Comparison of ENCODE assay signal across 8 cellular contexts in the genomic region with DNA sequence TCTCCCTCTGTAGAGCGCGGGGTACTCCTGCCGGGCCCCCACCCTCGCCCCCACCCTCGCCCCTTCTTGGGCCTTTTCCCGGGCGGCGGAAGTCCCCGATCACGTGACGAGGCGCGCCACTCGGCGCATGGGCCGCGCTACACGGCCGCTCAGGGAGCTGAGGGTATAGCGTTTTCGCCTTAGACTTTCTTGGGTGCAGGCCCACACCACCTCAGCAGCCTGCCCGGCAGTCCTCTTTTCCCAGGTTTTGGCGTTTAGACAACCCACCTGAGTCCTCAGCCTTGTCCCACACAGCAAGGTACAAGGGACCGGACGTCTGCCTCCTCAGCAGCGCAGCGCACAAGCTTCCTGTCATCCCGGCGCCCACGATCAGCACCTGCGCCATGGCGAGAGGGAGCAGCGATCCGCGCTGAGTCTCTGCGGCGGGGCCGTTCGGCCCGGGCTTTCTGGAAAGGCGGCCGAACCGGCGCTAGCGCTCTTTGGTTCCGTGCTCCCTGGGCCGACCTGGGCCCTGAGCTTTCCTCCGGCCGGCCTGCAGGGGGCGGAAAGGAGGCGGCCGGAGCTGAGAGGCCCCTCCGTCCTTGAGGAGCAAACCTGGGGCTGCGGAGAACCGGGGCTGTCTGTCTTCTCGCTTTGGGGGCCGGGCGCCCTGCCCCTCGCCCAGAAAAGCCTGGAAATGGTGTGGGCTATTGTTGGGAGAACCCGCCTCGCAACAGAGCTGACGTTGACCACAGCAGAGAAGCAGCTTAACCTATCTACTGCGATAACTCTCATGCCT. TPM values are rescaled to one million over a fixed set of nuclear protein-coding genes. Genes with fewer than 3 reads are reported as not detected.
DNase-seq lines count a peak whose midpoint lies in the region; ATAC-seq lines count a peak whose summit lies in the region.

A gene (minus strand): TSS at position 513 of the 778 bp plus-strand sequence.

- H3K4me1 Mint-ChIP-seq in activated T-helper 2 cell treated with anti-CD3 and anti-CD28 coated beads, Interferon-gamma antibody, Interleukin-2, Interleukin-4, amounts not matched to agents 10 μg/mL and 5 μg/mL and 100 μg/mL, durations not matched to agents 14 hours and 24 hours and 36 hours (ENCODE audit: low read depth), result peaks cover 11% of the 10 kb centered on the region
- peaks cover 8 to 16% (median 12%) of the 10 kb centered on the region in 7 donors for H3K4me1 Mint-ChIP-seq in naive thymus-derived CD4-positive, alpha-beta T cell

- intact Hi-C loops in activated T-helper 2 cell treated with anti-CD3 and anti-CD28 coated beads, Interferon-gamma antibody, Interleukin-2, Interleukin-4, amounts not matched to agents 10 μg/mL and 5 μg/mL and 100 μg/mL, durations not matched to agents 14 hours and 24 hours and 36 hours (cut with micrococcal nuclease), result no loop called here
- intact Hi-C loops in naive thymus-derived CD4-positive, alpha-beta T cell (cut with micrococcal nuclease), result loop anchor here (1.0 to 10.0 kb wide), 10 partner anchors 18 to 765 kb away; a partner anchor contains a TSS

- H3K4me3 ChIP-seq in naive thymus-derived CD4-positive, alpha-beta T cell (ENCODE audit: low read length), result peak within 1 kb of the TSS; percentile 90

- no peaks in the 10 kb centered on the region for H3K9me3 ChIP-seq in naive thymus-derived CD4-positive, alpha-beta T cell (ENCODE audit: control insufficient read depth in 2 of 3, low read length in 3 of 3)

- ATAC-seq in HG03039 (IDR thresholded peaks at IDR 0.05; ENCODE audit: unreplicated experiment), result peak; percentile 79
- ATAC-seq in naive thymus-derived CD4-positive, alpha-beta T cell, result peak; percentile 90

- H3K4me1 ChIP-seq in naive thymus-derived CD4-positive, alpha-beta T cell (ENCODE audit: control insufficient read depth in 2 of 2, insufficient read depth in 2 of 2, low read length in 2 of 2), result peaks cover 6 to 8% of the 10 kb centered on the region in 2 donors

- no peaks in the 10 kb centered on the region for H3K9me3 Mint-ChIP-seq in activated T-helper 2 cell treated with anti-CD3 and anti-CD28 coated beads, Interferon-gamma antibody, Interleukin-2, Interleukin-4, amounts not matched to agents 10 μg/mL and 5 μg/mL and 100 μg/mL, durations not matched to agents 14 hours and 24 hours and 36 hours
- peaks cover 0 to 21% (median 3%) of the 10 kb centered on the region in 11 donors for H3K9me3 Mint-ChIP-seq in naive thymus-derived CD4-positive, alpha-beta T cell

- H3K36me3 Mint-ChIP-seq in activated T-helper 2 cell treated with anti-CD3 and anti-CD28 coated beads, Interferon-gamma antibody, Interleukin-2, Interleukin-4, amounts not matched to agents 10 μg/mL and 5 μg/mL and 100 μg/mL, durations not matched to agents 14 hours and 24 hours and 36 hours (ENCODE audit: low read depth), result no peaks in the 10 kb centered on the region
- H3K36me3 Mint-ChIP-seq in naive thymus-derived CD4-positive, alpha-beta T cell, result peaks cover 0 to 6% (median 5%) of the 10 kb centered on the region in 5 donors

- peak within 1 kb of the TSS; percentile 82 for H3K4me3 Mint-ChIP-seq in activated T-helper 2 cell treated with anti-CD3 and anti-CD28 coated beads, Interferon-gamma antibody, Interleukin-2, Interleukin-4, amounts not matched to agents 10 μg/mL and 5 μg/mL and 100 μg/mL, durations not matched to agents 14 hours and 24 hours and 36 hours (ENCODE audit: low read depth)
- peak within 1 kb of the TSS; percentile 88 to 95 (median 90) for H3K4me3 Mint-ChIP-seq in naive thymus-derived CD4-positive, alpha-beta T cell

- H3K27ac Mint-ChIP-seq in activated T-helper 2 cell treated with anti-CD3 and anti-CD28 coated beads, Interferon-gamma antibody, Interleukin-2, Interleukin-4, amounts not matched to agents 10 μg/mL and 5 μg/mL and 100 μg/mL, durations not matched to agents 14 hours and 24 hours and 36 hours, result peak within 1 kb of the TSS; percentile 78
- H3K27ac Mint-ChIP-seq in naive thymus-derived CD4-positive, alpha-beta T cell, result peak within 1 kb of the TSS; percentile 84 to 97 (median 91)

- H3K27ac ChIP-seq in naive thymus-derived CD4-positive, alpha-beta T cell (ENCODE audit: low read depth, low read length), result peak within 1 kb of the TSS; percentile 80

- no peaks in the 10 kb centered on the region for H3K27me3 ChIP-seq in naive thymus-derived CD4-positive, alpha-beta T cell (ENCODE audit: control insufficient read depth in 2 of 2, insufficient read depth in 2 of 2, low read length in 2 of 2)

- DNase-seq in NCI-H1417 (lab: John Stamatoyannopoulos, UW) (peak; percentile 66 to 74 (median 70)), NCI-H1417 treated with DMSO at 0.1 percent for 48 hours (lab: John Stamatoyannopoulos, UW) (no peak), NOMO-1 treated with dmso at 0.1 percent for 144 hours (lab: John Stamatoyannopoulos, UW; ENCODE audit: unreplicated experiment) (peak; percentile 62), fibroblast of peridontal ligament (ENCODE audit: extremely low read depth) (peak; percentile 60)
- DNase-seq in activated T-helper 2 cell treated with anti-CD3 and anti-CD28 coated beads, Interferon-gamma antibody, Interleukin-2, Interleukin-4, amounts not matched to agents 10 μg/mL and 5 μg/mL and 100 μg/mL, durations not matched to agents 14 hours and 24 hours and 36 hours (ENCODE audit: low spot score), result peak; percentile 54
- peak; percentile 46 to 66 (median 62) for DNase-seq in naive thymus-derived CD4-positive, alpha-beta T cell
- peak; percentile 32 to 41 for DNase-seq in stimulated activated CD8-positive, alpha-beta memory T cell treated with anti-CD3 and anti-CD28 coated beads, Interleukin-7, amount 100 ng/mL, for 48 hours (ENCODE audit: extremely low read depth in 1 of 2, low read depth in 1 of 2)

- H3K36me3 ChIP-seq in naive thymus-derived CD4-positive, alpha-beta T cell (ENCODE audit: control insufficient read depth in 2 of 3, insufficient read depth in 3 of 3, low read length in 3 of 3), result no peaks in the 10 kb centered on the region

- CTCF ChIA-PET in naive thymus-derived CD4-positive, alpha-beta T cell (lab: Charles Lee), result interaction anchor here (1.2 to 1.4 kb wide), 2 partner anchors 12 to 14 kb away, joined by 3 to 6 read pairs; no protein-coding TSS in a partner anchor

- H3K27me3 Mint-ChIP-seq in activated T-helper 2 cell treated with anti-CD3 and anti-CD28 coated beads, Interferon-gamma antibody, Interleukin-2, Interleukin-4, amounts not matched to agents 10 μg/mL and 5 μg/mL and 100 μg/mL, durations not matched to agents 14 hours and 24 hours and 36 hours (ENCODE audit: low read depth), result peaks cover 22% of the 10 kb centered on the region
- H3K27me3 Mint-ChIP-seq in naive thymus-derived CD4-positive, alpha-beta T cell, result peaks cover 0 to 19% (median 4%) of the 10 kb centered on the region in 5 donors

- POLR2A ChIA-PET in naive thymus-derived CD4-positive, alpha-beta T cell (lab: Charles Lee), result interaction anchor here (0.6 to 2.5 kb wide), 8 partner anchors 194 to 765 kb away, joined by 3 to 10 read pairs (median 3); a partner anchor contains a TSS

RNA-seq across cellular contexts. Expression of the gene that starts here (rescaled TPM):
- 1.6 and 2.4 TPM in 2 replicates for total RNA-seq in activated T-helper 2 cell treated with anti-CD3 and anti-CD28 coated beads, Interferon-gamma antibody, Interleukin-2, Interleukin-4, amounts not matched to agents 10 μg/mL and 5 μg/mL and 100 μg/mL, durations not matched to agents 14 hours and 24 hours and 36 hours
- total RNA-seq in naive thymus-derived CD4-positive, alpha-beta T cell, result 1 to 10 TPM; 1.5 to 3.6 (median 2.9) TPM
- 1 to 10 TPM; 3.9 to 4.0 TPM for polyA plus RNA-seq in naive thymus-derived CD4-positive, alpha-beta T cell
